ENCODE assay signal across 15 cellular contexts in the genomic region with DNA sequence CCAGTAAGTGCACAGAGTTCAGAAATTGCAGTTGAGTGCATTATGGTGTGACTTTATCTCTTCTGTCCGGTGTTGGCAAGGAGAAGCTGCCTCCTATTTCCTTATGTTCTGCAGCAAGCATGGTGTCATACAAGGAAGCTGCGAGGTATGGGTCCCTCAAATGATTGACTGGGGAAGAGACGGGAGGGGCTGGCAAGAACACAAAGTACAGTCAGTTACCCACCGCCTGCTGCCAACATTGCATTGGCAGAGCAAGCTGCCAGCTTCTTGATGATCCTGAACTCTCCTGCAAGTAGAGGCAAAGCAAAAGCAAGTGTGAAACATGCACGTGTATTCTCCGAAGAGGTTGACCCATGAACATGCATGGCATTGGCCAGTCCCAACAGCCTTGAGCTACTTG.
DNase-seq lines count a peak whose midpoint lies in the region; ATAC-seq and TF ChIP-seq lines count a peak whose summit lies in the region.
"Had no signal": no experiment of that assay in that cellular context is flagged by ENCODE, and none has a peak within 500 bp of the region (broad histone marks: within the 10 kb centered on the region; RNA-seq: fewer than 3 reads in every experiment).

No MANE protein-coding gene starts in this region.

- no peak overlapping the region for H2AK5ac ChIP-seq in neuronal stem cell (ENCODE audit: low read depth, low read length)

- no peak overlapping the region for H4K91ac ChIP-seq in neuronal stem cell (ENCODE audit: low read depth, low read length, poor library complexity)

- POLR2A ChIA-PET in MCF 10A (lab: Yijun Ruan, JAX) = no interaction called here

- H3K4ac ChIP-seq in neuronal stem cell (ENCODE audit: low read length) = no peak overlapping the region

- H3K9me3 ChIP-seq in MG63 (no peaks in the 10 kb centered on the region), neuronal stem cell (replicated peaks in 1 of 2; ENCODE audit: control insufficient read depth in 2 of 2, insufficient read depth in 1 of 2, low read depth in 1 of 2, low read length in 2 of 2) (no peaks in the 10 kb centered on the region)
- H3K9me3 ChIP-seq: Caco-2 had no signal

- no peak overlapping the region for H3K27ac Mint-ChIP-seq in MCF 10A (ENCODE audit: low read depth, unreplicated experiment)
- H3K27ac Mint-ChIP-seq: CD4-positive, CD25-positive, alpha-beta regulatory T cell; CD8-positive, alpha-beta T cell had no signal

- no CpG with 5 or more reads among the region's 6 CpGs for WGBS in neuronal stem cell (ENCODE audit: extremely low coverage in 2 of 2, insufficient read length in 2 of 2, insufficient replicate concordance in 1 of 2), 2 donors

- H3K79me1 ChIP-seq in neuronal stem cell (ENCODE audit: low read depth, low read length) = no peaks in the 10 kb centered on the region

- peaks cover 35% of the 10 kb centered on the region for H3K9me3 Mint-ChIP-seq in MCF 10A (ENCODE audit: unreplicated experiment)

- H3K27me3 ChIP-seq in MG63 (no peaks in the 10 kb centered on the region), neuronal stem cell (ENCODE audit: control insufficient read depth in 3 of 3, insufficient read depth in 3 of 3, low read depth in 1 of 3, low read length in 3 of 3) (no peaks in the 10 kb centered on the region)

- H3K36me3 ChIP-seq in MG63 (no peaks in the 10 kb centered on the region), neuronal stem cell (replicated peaks in 1 of 2; ENCODE audit: control insufficient read depth in 2 of 2, insufficient read depth in 2 of 2, low read length in 2 of 2) (no peaks in the 10 kb centered on the region)

- H3K23ac ChIP-seq in neuronal stem cell (ENCODE audit: low read depth, low read length, poor library complexity) = no peak overlapping the region

- ATAC-seq in GM18867 (IDR thresholded peaks at IDR 0.05; ENCODE audit: unreplicated experiment) = no peak
- ATAC-seq: CD8-positive, alpha-beta T cell had no signal

- intact Hi-C loops in MCF 10A (cut with micrococcal nuclease) = no loop called here

- no peak overlapping the region for H2BK12ac ChIP-seq in neuronal stem cell (ENCODE audit: low read length)

- no peak overlapping the region for H3K27ac ChIP-seq in neuronal stem cell (replicated peaks; ENCODE audit: low read length)

- peak overlapping the region; percentile 86 for H3K14ac ChIP-seq in neuronal stem cell (ENCODE audit: low read length)

- no peak overlapping the region for H3K18ac ChIP-seq in neuronal stem cell (ENCODE audit: low read length)

- no peaks in the 10 kb centered on the region for H3K4me1 Mint-ChIP-seq in MCF 10A (ENCODE audit: insufficient read depth, unreplicated experiment)
- H3K4me1 Mint-ChIP-seq: CD4-positive, CD25-positive, alpha-beta regulatory T cell had no signal

- no peak overlapping the region for H3K4me3 Mint-ChIP-seq in MCF 10A (ENCODE audit: unreplicated experiment)
- H3K4me3 Mint-ChIP-seq: CD4-positive, CD25-positive, alpha-beta regulatory T cell; CD8-positive, alpha-beta T cell had no signal

- BruUV-seq in MCF 10A (replicated peaks; lab: Mats Ljungman, UMichigan) = no TSS peak

- H2AFZ ChIP-seq in neuronal stem cell (ENCODE audit: low read length) = no peak overlapping the region

- peaks cover 0 to 4% of the 10 kb centered on the region in 2 donors for H3K4me1 ChIP-seq in neuronal stem cell (ENCODE audit: control insufficient read depth in 2 of 2, insufficient read depth in 1 of 2, low read depth in 1 of 2, low read length in 2 of 2)
- H3K4me1 ChIP-seq: Caco-2 had no signal

- no peak overlapping the region for H3K4me2 ChIP-seq in neuronal stem cell (ENCODE audit: insufficient read depth, low read length, poor library complexity, severe bottlenecking)

- no peaks in the 10 kb centered on the region for H3K27me3 Mint-ChIP-seq in MCF 10A (ENCODE audit: insufficient read depth, unreplicated experiment)
- H3K27me3 Mint-ChIP-seq: CD4-positive, CD25-positive, alpha-beta regulatory T cell had no signal

- CTCF ChIA-PET in MCF 10A (lab: Yijun Ruan, JAX) = no interaction called here

- no peak overlapping the region for H2BK5ac ChIP-seq in neuronal stem cell (ENCODE audit: low read length)

- no peak overlapping the region for H3K4me3 ChIP-seq in MG63
- H3K4me3 ChIP-seq in neuronal stem cell (ENCODE audit: low read length in 2 of 2) = no peak overlapping the region

- H4K8ac ChIP-seq in neuronal stem cell (ENCODE audit: low read depth, low read length) = no peak overlapping the region

- H3K36me3 Mint-ChIP-seq in MCF 10A (ENCODE audit: insufficient read depth, unreplicated experiment) = no peaks in the 10 kb centered on the region
- H3K36me3 Mint-ChIP-seq: CD4-positive, CD25-positive, alpha-beta regulatory T cell; CD8-positive, alpha-beta T cell had no signal

- peak overlapping the region; percentile 0 for H3K9ac ChIP-seq in neuronal stem cell (ENCODE audit: low read depth, low read length, poor library complexity)

- H2BK120ac ChIP-seq in neuronal stem cell (ENCODE audit: low read depth, low read length) = no peak overlapping the region

- DNase-seq in MG63 (peak; percentile 8), islet precursor cell (peak; percentile 27), neuronal stem cell (ENCODE audit: low spot score) (no peak), LoVo (ENCODE audit: low spot score) (no peak), MCF 10A (ENCODE audit: unreplicated experiment) (no peak)
- DNase-seq: C1 segment of cervical spinal cord; Caco-2; CD4-positive, CD25-positive, alpha-beta regulatory T cell; CD8-positive, alpha-beta T cell; DMS153; DND-41; GOT3; H7; HCEC 1CT had no signal

- no peak overlapping the region for H2BK15ac ChIP-seq in neuronal stem cell (ENCODE audit: low read length)

- TF ChIP-seq CTCF in MCF 10A (IDR thresholded peaks at IDR 0.05; ENCODE audit: unreplicated experiment) = no peak

Comparison
In these comparisons a context has a peak if more than half of its experiments do, and no peak if none do; other contexts are left out.
1. DNase-seq: peak in MG63 (single experiment) and islet precursor cell (single experiment); none in neuronal stem cell (single experiment), LoVo (single experiment) and MCF 10A (single experiment).